25 cellular contexts compared by ENCODE assay signal in genomic region chr11:92657226-92657625, GRCh38.
"Had no signal": no experiment of that assay in that cellular context is flagged by ENCODE, and none has a peak within 500 bp of the region (broad histone marks: within the 10 kb centered on the region; RNA-seq: fewer than 3 reads in every experiment).

No MANE protein-coding gene starts in this region.

- H3K36me3 Mint-ChIP-seq: natural killer cell treated with Interleukin-12 subunit alpha and Interleukin-12 subunit beta and Interleukin-15 and Interleukin-18, amount 100 ng/mL, for 72 hours; stimulated activated memory B cell treated with anti-CD40 and anti-IgM and Interleukin-4, amounts not matched to agents 10 μg/mL and 1 μg/mL and 100 μg/mL, for 72 hours had no signal

- H3K9me3 ChIP-seq: heart left ventricle, prostate gland, right lobe of liver, spleen, tibial artery, upper lobe of left lung, uterus had no signal

- H3K4me1 ChIP-seq: heart left ventricle, parathyroid adenoma, prostate gland, right lobe of liver, spleen, tibial artery, upper lobe of left lung, uterus had no signal

- H3K27me3 Mint-ChIP-seq: natural killer cell treated with Interleukin-12 subunit alpha and Interleukin-12 subunit beta and Interleukin-15 and Interleukin-18, amount 100 ng/mL, for 72 hours; stimulated activated memory B cell treated with anti-CD40 and anti-IgM and Interleukin-4, amounts not matched to agents 10 μg/mL and 1 μg/mL and 100 μg/mL, for 72 hours; stimulated activated naive CD8-positive, alpha-beta T cell treated with anti-CD3 and anti-CD28 coated beads, Interleukin-15, Interleukin-2, amounts not matched to agents 100 ng/mL and 50 ng/mL, for 24 hours had no signal

- DNase-seq: dermis blood vessel endothelial cell; endodermal cell; erythroblast; heart left ventricle; hippocampal formation; left colon; left ventricle myocardium superior; mesenchymal stem cell; midbrain; right lobe of liver; spleen; stimulated activated CD4-positive, alpha-beta T cell treated with anti-CD3 and anti-CD28 coated beads, Interleukin-15, amount 100 ng/mL, for 24 hours; stimulated activated CD4-positive, alpha-beta T cell treated with anti-CD3 and anti-CD28 coated beads, Interleukin-1b, Interleukin-23, amount 100 ng/mL, for 48 hours; stimulated activated CD4-positive, alpha-beta T cell treated with anti-CD3 and anti-CD28 coated beads, Interleukin-4, amount 100 ng/mL, for 24 hours; tibial artery; upper lobe of left lung; uterus had no signal

- ATAC-seq: heart left ventricle; left colon; left ventricle myocardium superior; natural killer cell treated with Interleukin-12 subunit alpha and Interleukin-12 subunit beta and Interleukin-15 and Interleukin-18, amount 100 ng/mL, for 72 hours; right lobe of liver; stimulated activated memory B cell treated with anti-CD40 and anti-IgM and Interleukin-4, amounts not matched to agents 10 μg/mL and 1 μg/mL and 100 μg/mL, for 72 hours had no signal

- H2AFZ ChIP-seq: parathyroid adenoma had no signal

- H3K27ac Mint-ChIP-seq: endodermal cell; natural killer cell treated with Interleukin-12 subunit alpha and Interleukin-12 subunit beta and Interleukin-15 and Interleukin-18, amount 100 ng/mL, for 72 hours; stimulated activated memory B cell treated with anti-CD40 and anti-IgM and Interleukin-4, amounts not matched to agents 10 μg/mL and 1 μg/mL and 100 μg/mL, for 72 hours; stimulated activated naive CD8-positive, alpha-beta T cell treated with anti-CD3 and anti-CD28 coated beads, Interleukin-15, Interleukin-2, amounts not matched to agents 100 ng/mL and 50 ng/mL, for 24 hours had no signal

- H3K4me1 Mint-ChIP-seq: endodermal cell; stimulated activated memory B cell treated with anti-CD40 and anti-IgM and Interleukin-4, amounts not matched to agents 10 μg/mL and 1 μg/mL and 100 μg/mL, for 72 hours had no signal

- H3K4me3 Mint-ChIP-seq: endodermal cell; natural killer cell treated with Interleukin-12 subunit alpha and Interleukin-12 subunit beta and Interleukin-15 and Interleukin-18, amount 100 ng/mL, for 72 hours; stimulated activated memory B cell treated with anti-CD40 and anti-IgM and Interleukin-4, amounts not matched to agents 10 μg/mL and 1 μg/mL and 100 μg/mL, for 72 hours; stimulated activated naive CD8-positive, alpha-beta T cell treated with anti-CD3 and anti-CD28 coated beads, Interleukin-15, Interleukin-2, amounts not matched to agents 100 ng/mL and 50 ng/mL, for 24 hours had no signal

- FAIRE-seq: endothelial cell of umbilical vein, frontal cortex had no signal

- H3K9ac ChIP-seq: parathyroid adenoma had no signal

- H3K4me3 ChIP-seq: heart left ventricle, lung, prostate gland, right lobe of liver, spleen, tibial artery, upper lobe of left lung, uterus had no signal

- H3K27ac ChIP-seq: heart left ventricle, parathyroid adenoma, prostate gland, right lobe of liver, spleen, tibial artery, upper lobe of left lung, uterus had no signal

- H3K36me3 ChIP-seq: heart left ventricle, prostate gland, right lobe of liver, spleen, tibial artery, upper lobe of left lung, uterus had no signal

- H3K9me3 Mint-ChIP-seq: endodermal cell; stimulated activated memory B cell treated with anti-CD40 and anti-IgM and Interleukin-4, amounts not matched to agents 10 μg/mL and 1 μg/mL and 100 μg/mL, for 72 hours; stimulated activated naive CD8-positive, alpha-beta T cell treated with anti-CD3 and anti-CD28 coated beads, Interleukin-15, Interleukin-2, amounts not matched to agents 100 ng/mL and 50 ng/mL, for 24 hours had no signal

- H3K27me3 ChIP-seq: heart left ventricle, right lobe of liver, spleen, tibial artery, upper lobe of left lung, uterus had no signal

- H3K79me2 ChIP-seq: parathyroid adenoma had no signal
